In the genomic region with DNA sequence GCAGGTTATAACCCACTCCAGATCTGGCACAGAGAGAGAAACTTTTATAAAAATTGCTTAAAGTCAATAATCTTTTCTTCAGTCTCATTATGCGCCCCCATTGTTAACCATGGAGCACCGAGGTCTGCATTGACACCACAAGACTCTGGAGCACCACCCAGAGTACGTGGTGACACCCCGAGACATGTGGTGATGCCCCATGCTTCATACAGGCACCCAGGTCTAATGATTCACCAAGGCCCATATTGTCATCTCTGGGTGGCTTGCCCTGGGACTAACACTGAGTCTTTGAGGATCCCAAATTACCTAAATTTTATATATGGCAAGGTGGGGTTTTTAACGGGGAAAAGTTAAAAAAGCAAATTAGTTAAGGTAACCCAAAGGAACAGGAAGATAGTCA, we compare ENCODE assay signal across 23 cellular contexts.
"Had no signal": no experiment of that assay in that cellular context is flagged by ENCODE, and none has a peak within 500 bp of the region (broad histone marks: within the 10 kb centered on the region; RNA-seq: fewer than 3 reads in every experiment).

No MANE protein-coding gene starts in this region.

- H3K27me3 Mint-ChIP-seq: activated naive CD8-positive, alpha-beta T cell treated with anti-CD3 and anti-CD28 coated beads, Interleukin-2, amount 10 ng/mL, durations not matched to agents 7 days and 5 days; effector memory CD8-positive, alpha-beta T cell had no signal

- H3K36me3 Mint-ChIP-seq: activated naive CD8-positive, alpha-beta T cell treated with anti-CD3 and anti-CD28 coated beads, Interleukin-2, amount 10 ng/mL, durations not matched to agents 7 days and 5 days; natural killer cell; neural progenitor cell had no signal

- ATAC-seq: effector memory CD8-positive, alpha-beta T cell; gastrocnemius medialis; left lung; lower lobe of right lung; natural killer cell had no signal

- H3K27ac Mint-ChIP-seq: activated naive CD8-positive, alpha-beta T cell treated with anti-CD3 and anti-CD28 coated beads, Interleukin-2, amount 10 ng/mL, durations not matched to agents 7 days and 5 days; effector memory CD8-positive, alpha-beta T cell; natural killer cell; neural progenitor cell; T-helper 1 cell treated with Interleukin-12 subunit alpha and Interleukin-12 subunit beta and Interleukin-4 antibody, amounts not matched to agents 30 μg/mL and 1 μg/mL, for 36 hours had no signal

- H3K4me1 Mint-ChIP-seq: neural progenitor cell had no signal

- H3K9me3 Mint-ChIP-seq: activated naive CD8-positive, alpha-beta T cell treated with anti-CD3 and anti-CD28 coated beads, Interleukin-2, amount 10 ng/mL, durations not matched to agents 7 days and 5 days; effector memory CD8-positive, alpha-beta T cell; natural killer cell; neural progenitor cell; T-helper 1 cell treated with Interleukin-12 subunit alpha and Interleukin-12 subunit beta and Interleukin-4 antibody, amounts not matched to agents 30 μg/mL and 1 μg/mL, for 36 hours had no signal

- H3K4me3 Mint-ChIP-seq: activated naive CD8-positive, alpha-beta T cell treated with anti-CD3 and anti-CD28 coated beads, Interleukin-2, amount 10 ng/mL, durations not matched to agents 7 days and 5 days; effector memory CD8-positive, alpha-beta T cell; natural killer cell; neural progenitor cell; T-helper 1 cell treated with Interleukin-12 subunit alpha and Interleukin-12 subunit beta and Interleukin-4 antibody, amounts not matched to agents 30 μg/mL and 1 μg/mL, for 36 hours had no signal

- DNase-seq: activated CD4-positive, alpha-beta T cell treated with anti-CD3 and anti-CD28 coated beads, Interleukin-2, amount 50 U/mL, for 1 hour; activated CD8-positive, alpha-beta memory T cell treated with anti-CD3 and anti-CD28 coated beads, Interleukin-2, amount 50 U/mL, for 4 hours; activated effector memory CD4-positive, alpha-beta T cell treated with anti-CD3 and anti-CD28 coated beads, Interleukin-2, amount 50 U/mL, for 16 hours; activated naive CD8-positive, alpha-beta T cell treated with anti-CD3 and anti-CD28 coated beads, Interleukin-2, amount 10 ng/mL, durations not matched to agents 7 days and 5 days; activated T-cell treated with anti-CD3 and anti-CD28 coated beads, Interleukin-2, amount 50 U/mL, for 48 hours; amniotic stem cell; brain microvascular endothelial cell; dorsolateral prefrontal cortex; effector memory CD8-positive, alpha-beta T cell; erythroblast; gastrocnemius medialis; glutamatergic neuron; left lung; lower lobe of right lung; mesendoderm; natural killer cell; occipital lobe; SK-N-SH; stimulated activated CD4-positive, alpha-beta T cell treated with anti-CD3 and anti-CD28 coated beads, Interleukin-2, amount 100 ng/mL, for 48 hours; SW 1271; T-helper 9 cell had no signal
